8 cellular contexts compared by ENCODE assay signal in genomic region chr20:20711413-20711812, GRCh38. TPM values are rescaled to one million over a fixed set of nuclear protein-coding genes. Genes with fewer than 3 reads are reported as not detected.
DNase-seq lines count a peak whose midpoint lies in the region; ATAC-seq and TF ChIP-seq lines count a peak whose summit lies in the region.

No MANE protein-coding gene starts in this region.

- H2AFZ ChIP-seq in hepatocyte (peak overlapping the region; percentile 83), smooth muscle cell (ENCODE audit: low read depth) (peak overlapping the region; percentile 99)

- ATAC-seq in HG02678 (IDR thresholded peaks at IDR 0.05; ENCODE audit: unreplicated experiment): no peak
- no peak for ATAC-seq in HG03039 (IDR thresholded peaks at IDR 0.05; ENCODE audit: unreplicated experiment)

- no peaks in the 10 kb centered on the region for H3K9me2 ChIP-seq in hepatocyte (replicated peaks; ENCODE audit: insufficient read depth)

- H3K4me1 ChIP-seq in BLaER1 (peaks cover 25% of the 10 kb centered on the region), hepatocyte (ENCODE audit: insufficient read depth) (peaks cover 12% of the 10 kb centered on the region), smooth muscle cell (ENCODE audit: low read depth) (peaks cover 12% of the 10 kb centered on the region)

- WGBS in hepatocyte (ENCODE audit: low lambda C conversion rate, missing lambda C conversion rate): 33% methylated on average over 3 of the region's 3 CpGs
- WGBS in smooth muscle cell (ENCODE audit: low lambda C conversion rate): 62% methylated on average over 3 of the region's 3 CpGs

- H3K79me2 ChIP-seq in hepatocyte: peaks cover 52% of the 10 kb centered on the region
- H3K79me2 ChIP-seq in smooth muscle cell (ENCODE audit: low read depth): peaks cover 10% of the 10 kb centered on the region

- TF ChIP-seq CTCF in hepatocyte (IDR thresholded peaks at IDR 0.05; ENCODE audit: poor library complexity) (peak; percentile 12), smooth muscle cell (IDR thresholded peaks at IDR 0.05; ENCODE audit: borderline replicate concordance, insufficient read depth, poor library complexity, severe bottlenecking) (no peak), GM10248 (IDR thresholded peaks at IDR 0.05; ENCODE audit: control extremely low read depth, extremely low read depth, low read depth, missing control alignments) (no peak)

- H3K4me2 ChIP-seq in BLaER1 (peak overlapping the region; percentile 95), hepatocyte (peak overlapping the region; percentile 91), smooth muscle cell (peak overlapping the region; percentile 92)

- CTCF ChIA-PET in GM10248 (lab: Yijun Ruan, JAX): interaction anchor here (0.9 kb wide), 1 partner anchor 16 kb away, joined by 3 read pairs; no protein-coding TSS in a partner anchor

- H3F3A ChIP-seq in smooth muscle cell (ENCODE audit: low read depth): no peaks in the 10 kb centered on the region

- H3K27ac ChIP-seq in BLaER1 (peak overlapping the region; percentile 90; the same call in 1 of the 2 replicates), hepatocyte (peak overlapping the region; percentile 93), smooth muscle cell (ENCODE audit: low read depth) (no peak overlapping the region)

- H3K36me3 ChIP-seq in BLaER1: peaks cover 7% of the 10 kb centered on the region; the same call in 1 of the 2 replicates
- H3K36me3 ChIP-seq in hepatocyte (replicated peaks; ENCODE audit: insufficient read depth, low read depth): no peaks in the 10 kb centered on the region
- H3K36me3 ChIP-seq in smooth muscle cell (ENCODE audit: low read depth): no peaks in the 10 kb centered on the region

- peak overlapping the region; percentile 90 for H3K9ac ChIP-seq in BLaER1
- no peak overlapping the region for H3K9ac ChIP-seq in smooth muscle cell (ENCODE audit: low read depth)

- H3K4me3 ChIP-seq in BLaER1 (peak overlapping the region; percentile 94), hepatocyte (peak overlapping the region; percentile 78), smooth muscle cell (peak overlapping the region; percentile 95)

- H3K27me3 ChIP-seq in BLaER1 (no peaks in the 10 kb centered on the region), hepatocyte (no peaks in the 10 kb centered on the region), smooth muscle cell (ENCODE audit: low read depth) (no peaks in the 10 kb centered on the region)

- peaks cover 11% of the 10 kb centered on the region; the same call in 1 of the 2 replicates for H4K20me1 ChIP-seq in BLaER1
- H4K20me1 ChIP-seq in hepatocyte (ENCODE audit: insufficient read depth, poor library complexity, severe bottlenecking): no peaks in the 10 kb centered on the region
- no peaks in the 10 kb centered on the region for H4K20me1 ChIP-seq in smooth muscle cell (ENCODE audit: low read depth)

- H3K9me3 ChIP-seq in BLaER1 (no peaks in the 10 kb centered on the region), hepatocyte (ENCODE audit: low read depth) (no peaks in the 10 kb centered on the region), smooth muscle cell (replicated peaks; ENCODE audit: low read depth) (no peaks in the 10 kb centered on the region)

- DNase-seq in HK-2 (ENCODE audit: unreplicated experiment) (peak; percentile 3), hepatocyte (ENCODE audit: low spot score) (peak; percentile 42), smooth muscle cell (lab: John Stamatoyannopoulos, UW; ENCODE audit: unreplicated experiment) (no peak), GM10248 (ENCODE audit: extremely low spot score) (no peak)
- peak; percentile 19 for DNase-seq in activated CD8-positive, alpha-beta memory T cell treated with anti-CD3 and anti-CD28 coated beads, Interleukin-2, amount 50 U/mL, for 4 hours

- POLR2A ChIA-PET in GM10248 (lab: Yijun Ruan, JAX): no interaction called here

RNA-seq across cellular contexts. Expression of gene RALGAPA2, which starts 1.0 kb away (rescaled TPM):
- total RNA-seq in hepatocyte (35.3 and 36.9 TPM in 2 replicates), smooth muscle cell (5.7 and 6.2 TPM in 2 replicates)
- polyA plus RNA-seq in hepatocyte (14.8 and 16.8 TPM in 2 replicates), smooth muscle cell (2.8 and 3.5 TPM in 2 replicates)

Comparison
In these comparisons a context has a peak if more than half of its experiments do, and no peak if none do; other contexts are left out.
1. DNase-seq: peak in HK-2 (single experiment), activated CD8-positive, alpha-beta memory T cell treated with anti-CD3 and anti-CD28 coated beads, Interleukin-2, amount 50 U/mL, for 4 hours (single experiment) and hepatocyte (single experiment); none in smooth muscle cell (single experiment) and GM10248 (single experiment).
2. Peak in every context shown above with its lines, with median percentiles within 50 percentile points of each other: H3K4me2 ChIP-seq and H3K4me3 ChIP-seq.